ENCODE assay signal across 1 cellular context in the genomic region with DNA sequence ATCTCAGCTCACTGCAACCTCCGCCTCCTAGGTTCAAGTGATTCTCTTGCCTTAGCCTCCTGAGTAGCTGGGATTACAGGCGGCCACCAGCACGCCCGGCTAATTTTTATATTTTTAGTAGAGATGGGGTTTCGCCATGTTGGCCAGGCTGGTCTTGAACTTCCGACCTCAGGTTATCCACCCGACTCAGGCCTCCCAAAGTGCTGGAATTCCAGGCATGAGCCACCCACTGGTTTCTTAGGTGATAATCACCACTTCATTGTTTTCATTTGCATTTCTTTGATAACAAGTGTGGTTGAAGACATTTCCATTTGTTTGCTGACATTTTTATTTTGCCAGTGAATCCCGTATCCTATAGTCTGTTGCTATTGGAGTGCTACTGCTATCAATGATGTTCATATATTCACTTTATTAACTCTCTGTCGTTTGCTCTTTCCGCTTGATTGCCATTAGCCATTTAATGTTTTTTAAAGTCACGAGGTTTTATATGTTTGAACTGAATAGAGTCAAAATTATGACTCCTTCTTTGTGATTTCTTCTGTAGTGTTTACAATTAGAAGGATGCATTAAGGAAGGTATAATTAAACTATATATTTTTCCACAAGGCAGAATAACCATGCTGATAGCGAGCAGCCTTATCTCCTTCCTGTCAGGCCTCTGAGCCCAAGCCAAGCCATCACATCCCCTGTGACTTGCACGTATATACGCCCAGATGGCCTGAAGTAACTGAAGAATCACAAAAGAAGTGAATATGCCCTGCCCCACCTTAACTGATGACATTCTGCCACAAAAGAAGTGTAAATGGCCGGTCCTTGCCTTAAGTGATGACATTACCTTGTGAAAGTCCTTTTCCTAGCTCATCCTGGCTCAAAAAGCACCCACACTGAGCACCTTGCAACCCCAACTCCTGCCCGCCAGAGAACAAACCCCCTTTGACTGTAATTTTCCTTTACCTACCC.
TF ChIP-seq lines count a peak whose summit lies in the region.

No MANE protein-coding gene starts in this region.

TF ChIP-seq in WTC11, 78 proteins besides CTCF, POLR2A, EP300 and RAD21 (continued from another document):
- TF ChIP-seq AR (CRISPR knock-in tag; IDR thresholded peaks at IDR 0.05): peak; percentile 64; the same call in 1 of the 2 replicates
